Comparison of ENCODE assay signal across 12 cellular contexts in the genomic region with DNA sequence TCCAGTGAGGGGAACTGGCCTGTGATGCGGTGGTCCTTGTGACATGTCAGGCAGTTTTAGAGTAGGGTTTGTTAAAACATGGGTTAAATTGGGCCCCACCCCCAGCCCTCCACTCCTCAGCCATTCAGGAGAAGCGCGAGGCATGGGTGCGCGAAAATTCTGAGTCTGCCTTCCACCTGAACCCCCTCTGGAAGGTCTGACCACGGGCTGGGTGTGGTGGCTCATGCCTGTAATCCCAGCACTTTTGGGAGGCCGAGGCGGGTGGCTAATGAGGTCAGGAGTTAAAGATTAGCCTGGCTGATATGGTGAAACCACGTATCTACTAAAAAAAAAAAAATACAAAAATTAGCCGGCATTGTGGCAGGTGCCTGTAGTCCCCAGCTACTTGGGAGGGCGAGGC. TPM values are rescaled to one million over a fixed set of nuclear protein-coding genes. Genes with fewer than 3 reads are reported as not detected.
DNase-seq lines count a peak whose midpoint lies in the region; ATAC-seq, FAIRE-seq and TF ChIP-seq lines count a peak whose summit lies in the region.
"Had no signal": no experiment of that assay in that cellular context is flagged by ENCODE, and none has a peak within 500 bp of the region (broad histone marks: within the 10 kb centered on the region; RNA-seq: fewer than 3 reads in every experiment).

No MANE protein-coding gene starts in this region.

- H3K27ac ChIP-seq in RWPE1 (peak overlapping the region; percentile 82), H1 (ENCODE audit: low read depth, low read length) (peak overlapping the region; percentile 58; the same call in 1 of the 2 replicates), thoracic aorta (peak overlapping the region; percentile 34 to 76)

- H4K5ac ChIP-seq in H1 (ENCODE audit: insufficient read length, low read depth, low read length) = peak overlapping the region; percentile 47

- peaks cover 20% of the 10 kb centered on the region for H3K79me1 ChIP-seq in H1 (ENCODE audit: low read depth, low read length)

- peaks cover under 1 to 68% of the 10 kb centered on the region in 2 experiments; a peak in 3 of 4 replicates for H3K79me2 ChIP-seq in H1 (ENCODE audit: control insufficient read depth in 1 of 2, insufficient read depth in 2 of 2, low read length in 2 of 2)

- H3K23ac ChIP-seq in H1 (ENCODE audit: insufficient read length) = no peak overlapping the region

- H4K91ac ChIP-seq in H1 (replicated peaks; ENCODE audit: insufficient read length, low read length) = peak overlapping the region; percentile 84

- H3K27me3 ChIP-seq in H1 (replicated peaks in 1 of 4; ENCODE audit: control insufficient read depth in 3 of 4, extremely low read depth in 1 of 4, insufficient read depth in 3 of 4, low read length in 3 of 4) = no peaks in the 10 kb centered on the region
- H3K27me3 ChIP-seq in thoracic aorta (replicated peaks; ENCODE audit: insufficient read depth) = no peaks in the 10 kb centered on the region

- no peak overlapping the region for H2AFZ ChIP-seq in H1 (ENCODE audit: low read length)

- H3K4me3 Mint-ChIP-seq in mesothelial cell of epicardium = peak overlapping the region; percentile 44
- H3K4me3 Mint-ChIP-seq: activated CD8-positive, alpha-beta T cell treated with anti-CD3 and anti-CD28 coated beads, Interleukin-2, amount 10 ng/mL, durations not matched to agents 7 days and 5 days had no signal

- peak overlapping the region; percentile 96 for H3K27ac Mint-ChIP-seq in mesothelial cell of epicardium

- H2BK12ac ChIP-seq in H1 (ENCODE audit: low read depth, low read length) = peak overlapping the region; percentile 98

- peak overlapping the region; percentile 60 for H3K18ac ChIP-seq in H1 (ENCODE audit: extremely low read depth, low read length)

- no peak for TF ChIP-seq POLR2A in H1 (IDR thresholded peaks at IDR 0.05; ENCODE audit: control extremely low read depth in 1 of 2, low read depth in 2 of 2, low read length in 2 of 2)

- TF ChIP-seq CTCF in RWPE1 (conservative IDR thresholded peaks at IDR 0.05; ENCODE audit: low read depth) (no peak), H1 (IDR thresholded peaks at IDR 0.05; ENCODE audit: control extremely low read depth in 1 of 3, insufficient read depth in 1 of 3, low read depth in 1 of 3, low read length in 3 of 3) (no peak), mesothelial cell of epicardium (IDR thresholded peaks at IDR 0.05; ENCODE audit: unreplicated experiment) (no peak), thoracic aorta (IDR thresholded peaks at IDR 0.05) (no peak)

- TF ChIP-seq RAD21 in H1 (IDR thresholded peaks at IDR 0.05 in 1 of 2, conservative IDR thresholded peaks at IDR 0.05 in 1 of 2; ENCODE audit: low read depth in 2 of 2, low read length in 2 of 2) = no peak

- H3K27me3 Mint-ChIP-seq in mesothelial cell of epicardium (ENCODE audit: low read depth) = no peaks in the 10 kb centered on the region

- no peaks in the 10 kb centered on the region for H3K23me2 ChIP-seq in H1 (ENCODE audit: low read depth, low read length)

- H3K4me3 ChIP-seq in H1 (ENCODE audit: extremely low read depth in 1 of 4, insufficient read depth in 2 of 4, low read depth in 3 of 4, low read length in 4 of 4) = no peak overlapping the region
- no peak overlapping the region for H3K4me3 ChIP-seq in thoracic aorta

- H3K4me1 Mint-ChIP-seq in mesothelial cell of epicardium = peaks cover 43% of the 10 kb centered on the region

- CTCF ChIA-PET in RWPE1 (lab: Yijun Ruan, JAX) = interaction anchor here (0.6 kb wide), 1 partner anchor 58 kb away, joined by 3 read pairs; no protein-coding TSS in a partner anchor
- CTCF ChIA-PET in H1 (lab: Charles Lee; ENCODE audit: partially characterized antibody) = interaction anchor here (0.6 to 1.1 kb wide), 2 partner anchors 36 to 713 kb away, joined by 3 read pairs; no protein-coding TSS in a partner anchor

- 0 out of 2 replicates have a peak overlapping the region, but pooled peaks have one; percentile 83 for H2BK15ac ChIP-seq in H1 (ENCODE audit: low read length)

- H2BK120ac ChIP-seq in H1 (replicated peaks; ENCODE audit: low read depth, low read length) = peak overlapping the region; percentile 62

- H2BK5ac ChIP-seq in H1 (ENCODE audit: low read depth, low read length) = peak overlapping the region; percentile 94

- ATAC-seq in thoracic aorta (ENCODE audit: insufficient number of reproducible peaks, low FRiP score, low read depth) (no peak), GM21786 (IDR thresholded peaks at IDR 0.05; ENCODE audit: unreplicated experiment) (no peak)
- ATAC-seq: activated CD8-positive, alpha-beta T cell treated with anti-CD3 and anti-CD28 coated beads, Interleukin-2, amount 10 ng/mL, durations not matched to agents 7 days and 5 days had no signal

- no peak overlapping the region for H3K9ac ChIP-seq in H1 (replicated peaks in 1 of 4; ENCODE audit: extremely low read depth in 1 of 4, low read depth in 3 of 4, low read length in 3 of 4)

- no peaks in the 10 kb centered on the region for H3K9me3 ChIP-seq in H1 (ENCODE audit: insufficient read depth in 2 of 2, low read depth in 1 of 2, low read length in 1 of 2)
- H3K9me3 ChIP-seq in thoracic aorta = no peaks in the 10 kb centered on the region

- no peak overlapping the region for H4K8ac ChIP-seq in H1 (ENCODE audit: extremely low read depth, insufficient read depth, low read length)

- no peak for TF ChIP-seq EP300 in H1 (IDR thresholded peaks at IDR 0.05; ENCODE audit: borderline replicate concordance in 1 of 2, low read depth in 2 of 2, low read length in 2 of 2)

- peaks cover 5 to 39% (median 30%) of the 10 kb centered on the region in 4 experiments for H3K4me1 ChIP-seq in H1 (replicated peaks in 1 of 4; ENCODE audit: control insufficient read depth in 3 of 4, insufficient read depth in 4 of 4, low read length in 3 of 4)
- peaks cover 54 to 79% of the 10 kb centered on the region in 2 donors for H3K4me1 ChIP-seq in thoracic aorta (ENCODE audit: control insufficient read depth in 1 of 2, low read depth in 2 of 2)

- POLR2A ChIA-PET in RWPE1 (lab: Yijun Ruan, JAX; ENCODE audit: low non-redundant PET) (no interaction called here), H1 (lab: Charles Lee; ENCODE audit: partially characterized antibody) (no interaction called here)

- peak overlapping the region; percentile 17; the same call in 1 of the 2 replicates for H2AK5ac ChIP-seq in H1 (ENCODE audit: low read depth, low read length)

- H3K9me3 Mint-ChIP-seq in mesothelial cell of epicardium = no peaks in the 10 kb centered on the region

- H2BK20ac ChIP-seq in H1 (ENCODE audit: low read length) = 0 out of 2 replicates have a peak overlapping the region, but pooled peaks have one; percentile 40

- no peak for DNase-seq in RWPE1 (ENCODE audit: low spot score)
- DNase-seq in H1 (ENCODE audit: low read depth in 1 of 2, low spot score in 2 of 2) = no peak
- no peak for DNase-seq in mesothelial cell of epicardium (ENCODE audit: low spot score in 2 of 2, unreplicated experiment in 2 of 2)
- DNase-seq in thoracic aorta (ENCODE audit: low spot score) = no peak
- DNase-seq in T-helper 2 cell = no peak
- no peak for DNase-seq in NCI-H187 (lab: John Stamatoyannopoulos, UW)
- DNase-seq: activated CD8-positive, alpha-beta T cell treated with anti-CD3 and anti-CD28 coated beads, Interleukin-2, amount 10 ng/mL, durations not matched to agents 7 days and 5 days; mammary epithelial cell; NCI-H1436; T-helper 1 cell had no signal

- no peak for FAIRE-seq in H1 (lab: Jason Lieb, UNC)
- FAIRE-seq: GM12891 had no signal

- no peak overlapping the region for H3K14ac ChIP-seq in H1 (ENCODE audit: insufficient read length)

- peak overlapping the region; percentile 76 for H3K4ac ChIP-seq in H1 (replicated peaks; ENCODE audit: insufficient read length, low read depth, low read length)

- peaks cover 6% of the 10 kb centered on the region for H3K36me3 Mint-ChIP-seq in mesothelial cell of epicardium

- H3K36me3 ChIP-seq in H1 (ENCODE audit: control insufficient read depth in 2 of 4, insufficient read depth in 4 of 4, low read length in 3 of 4) (peaks cover 0 to 3% (median 0%) of the 10 kb centered on the region in 4 experiments; a peak in 1 of 8 replicates), thoracic aorta (no peaks in the 10 kb centered on the region)

- no peak overlapping the region for H3K56ac ChIP-seq in H1 (replicated peaks; ENCODE audit: insufficient read length, low read depth, low read length)

- H3K4me2 ChIP-seq in H1 (ENCODE audit: insufficient read depth in 1 of 2, low read depth in 2 of 2, low read length in 2 of 2) = peak overlapping the region; percentile 54 to 59

- peaks cover 7 to 20% of the 10 kb centered on the region in 2 experiments for H4K20me1 ChIP-seq in H1 (replicated peaks in 1 of 2; ENCODE audit: control insufficient read depth in 1 of 2, insufficient read depth in 2 of 2, low read length in 2 of 2)

- 81% methylated on average over 11 of the region's 11 CpGs; no CpG with 5 or more reads in 1 of the 2 experiments for WGBS in H1 (ENCODE audit: extremely low coverage in 1 of 2, insufficient coverage in 1 of 2, insufficient read length in 1 of 2, insufficient replicate concordance in 2 of 2, low coverage in 1 of 2, low lambda C conversion rate in 2 of 2, missing lambda C conversion rate in 1 of 2), 2 experiments

TF ChIP-seq in H1, 55 proteins besides CTCF, POLR2A, EP300 and RAD21 (continues in another document):
- TF ChIP-seq TAF1 (IDR thresholded peaks at IDR 0.05; ENCODE audit: low read depth, low read length) (no peak), HDAC6 (IDR thresholded peaks at IDR 0.05; ENCODE audit: low read depth, low read length) (no peak)
- TF ChIP-seq, protein P1, sequence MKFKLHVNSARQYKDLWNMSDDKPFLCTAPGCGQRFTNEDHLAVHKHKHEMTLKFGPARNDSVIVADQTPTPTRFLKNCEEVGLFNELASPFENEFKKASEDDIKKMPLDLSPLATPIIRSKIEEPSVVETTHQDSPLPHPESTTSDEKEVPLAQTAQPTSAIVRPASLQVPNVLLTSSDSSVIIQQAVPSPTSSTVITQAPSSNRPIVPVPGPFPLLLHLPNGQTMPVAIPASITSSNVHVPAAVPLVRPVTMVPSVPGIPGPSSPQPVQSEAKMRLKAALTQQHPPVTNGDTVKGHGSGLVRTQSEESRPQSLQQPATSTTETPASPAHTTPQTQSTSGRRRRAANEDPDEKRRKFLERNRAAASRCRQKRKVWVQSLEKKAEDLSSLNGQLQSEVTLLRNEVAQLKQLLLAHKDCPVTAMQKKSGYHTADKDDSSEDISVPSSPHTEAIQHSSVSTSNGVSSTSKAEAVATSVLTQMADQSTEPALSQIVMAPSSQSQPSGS (IDR thresholded peaks at IDR 0.05; ENCODE audit: low read length) = no peak

RNA-seq across cellular contexts. Expression of a gene that starts 51.8 kb away (rescaled TPM):
- total RNA-seq in H1 (2021; fragmentation: NEBNext Ultra II Directional; extraction: Animal tissue kit (Norgen Biotek cat#: 25700)) = 80.2 and 87.6 TPM in 2 replicates
- 8.3 and 14.5 TPM in 2 replicates for polyA plus RNA-seq in H1 (2011; rRNA removed)
- 8.6 TPM for polyA plus RNA-seq in H1 (2011; cell fraction: cytosol; rRNA removed)
- 19.2 TPM for polyA plus RNA-seq in H1 (2011; cell fraction: nucleus; rRNA removed)
- 24.8 to 35.9 TPM (median 32.3 TPM) in 4 replicates for polyA plus RNA-seq in H1 (2012, experiment 1 of 2)
- 36.5 TPM for polyA plus RNA-seq in H1 (2012, experiment 2 of 2)
- 40.2 TPM for polyA plus RNA-seq in H1 (2013, experiment 1 of 2)
- 39.7 TPM for polyA plus RNA-seq in H1 (2013, experiment 2 of 2)
- 6.3 and 7.3 TPM in 2 replicates for polyA minus RNA-seq in H1 (2011; rRNA and poly(A)+ RNA removed)
- polyA minus RNA-seq in H1 (2011; cell fraction: cytosol; rRNA and poly(A)+ RNA removed) = 30.0 TPM
- polyA minus RNA-seq in H1 (2011; cell fraction: nucleus; rRNA and poly(A)+ RNA removed) = 27.1 TPM
- total RNA-seq in mesothelial cell of epicardium (105 to 110 TPM (median 105 TPM) in 3 replicates), thoracic aorta (100 to 1,000 TPM; 135 to 138 TPM)
